Comparison of ENCODE assay signal across 9 cellular contexts in the genomic region with DNA sequence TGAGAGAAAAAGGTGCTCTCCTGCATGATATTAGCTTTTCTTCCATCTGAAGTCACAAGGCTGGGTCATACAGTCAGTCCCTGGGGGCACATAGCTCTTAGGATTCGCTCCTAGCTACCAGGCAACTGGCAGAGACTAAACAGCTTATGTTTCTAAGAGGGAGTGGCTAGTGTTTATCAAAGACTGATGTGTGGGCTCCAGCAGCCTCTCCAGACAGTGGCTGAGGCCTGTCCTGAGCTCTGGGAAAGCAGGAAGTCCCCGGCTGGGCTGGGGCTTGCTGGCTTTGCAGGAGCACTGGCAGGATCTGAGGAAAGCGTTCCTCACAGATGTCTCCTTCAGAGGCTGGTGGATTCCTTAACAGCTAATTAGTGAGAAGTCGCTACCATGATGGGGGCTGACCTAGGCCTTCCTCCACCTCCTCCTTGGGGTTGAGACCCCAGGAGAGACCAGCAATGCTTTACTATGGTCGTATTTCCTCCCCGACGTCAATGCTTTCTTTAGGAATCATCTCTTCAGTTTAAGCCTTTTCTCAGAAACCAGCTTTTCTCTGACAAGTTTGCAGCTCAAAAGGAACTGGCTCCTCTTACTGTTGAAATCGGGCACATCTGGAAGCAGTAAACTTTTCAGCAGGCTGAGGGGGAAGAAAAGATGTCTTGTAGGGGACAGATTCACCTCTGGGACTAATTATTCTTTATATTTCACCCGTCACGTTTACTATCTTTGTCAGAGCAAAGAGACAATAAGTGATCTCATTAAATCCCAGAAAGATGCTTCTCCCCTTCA. TPM values are rescaled to one million over a fixed set of nuclear protein-coding genes. Genes with fewer than 3 reads are reported as not detected.
DNase-seq lines count a peak whose midpoint lies in the region; ATAC-seq and TF ChIP-seq lines count a peak whose summit lies in the region.
"Had no signal": no experiment of that assay in that cellular context is flagged by ENCODE, and none has a peak within 500 bp of the region (broad histone marks: within the 10 kb centered on the region; RNA-seq: fewer than 3 reads in every experiment).

No MANE protein-coding gene starts in this region.

- H3K27ac ChIP-seq in ascending aorta (peak overlapping the region; percentile 88 to 93), tibial artery (peak overlapping the region; percentile 90 to 93), caudate nucleus (ENCODE audit: low read depth, low read length) (no peak overlapping the region)

- DNase-seq in NCI-H2029 (lab: John Stamatoyannopoulos, UW), result peak; percentile 27
- no peak for DNase-seq in NCI-H2029 treated with DMSO at 0.1 percent for 48 hours (lab: John Stamatoyannopoulos, UW)
- DNase-seq in ascending aorta (ENCODE audit: low spot score in 2 of 2), result peak in 1 of 2 donors; percentile 71
- peak; percentile 62 for DNase-seq in iPS-NIHi7 (ENCODE audit: extremely low spot score)
- peak in 1 of 2 donors; percentile 38 for DNase-seq in tibial artery
- no peak for DNase-seq in caudate nucleus (lab: John Stamatoyannopoulos, UW)
- DNase-seq in activated effector memory CD4-positive, alpha-beta T cell treated with anti-CD3 and anti-CD28 coated beads, Interleukin-2, amount 50 U/mL, for 16 hours, result no peak
- DNase-seq: Karpas-422 had no signal

- H3K4me1 ChIP-seq in ascending aorta (peaks cover 14 to 31% of the 10 kb centered on the region in 2 donors), tibial artery (peaks cover 0 to 46% (median 44%) of the 10 kb centered on the region in 4 donors)

- no peak for ATAC-seq in GM19351 (IDR thresholded peaks at IDR 0.05; ENCODE audit: unreplicated experiment)

- H3K9me3 ChIP-seq in ascending aorta (no peaks in the 10 kb centered on the region), tibial artery (no peaks in the 10 kb centered on the region)

- no peaks in the 10 kb centered on the region for H3K36me3 ChIP-seq in ascending aorta
- no peaks in the 10 kb centered on the region for H3K36me3 ChIP-seq in tibial artery

- intact Hi-C loops in ascending aorta (cut with DNase I), result no loop called here
- intact Hi-C loops in tibial artery (cut with DNase I; ENCODE audit: low total_unique reads), result no loop called here

- TF ChIP-seq CTCF in ascending aorta (IDR thresholded peaks at IDR 0.05) (no peak), tibial artery (IDR thresholded peaks at IDR 0.05) (no peak)

- no peaks in the 10 kb centered on the region for H3K27me3 ChIP-seq in ascending aorta
- no peaks in the 10 kb centered on the region for H3K27me3 ChIP-seq in tibial artery

- H3K4me3 ChIP-seq in ascending aorta, result no peak overlapping the region
- no peak overlapping the region for H3K4me3 ChIP-seq in tibial artery

RNA-seq across cellular contexts. Expression of gene HHAT, which starts 33.5 kb away (rescaled TPM):
- total RNA-seq in ascending aorta, result 1.2 TPM

Comparison
In these comparisons a context has a peak if more than half of its experiments do, and no peak if none do; other contexts are left out.
1. DNase-seq: peak in NCI-H2029 (single experiment) and iPS-NIHi7 (single experiment); none in NCI-H2029 treated with DMSO at 0.1 percent for 48 hours (single experiment), caudate nucleus (0 of 61) and activated effector memory CD4-positive, alpha-beta T cell treated with anti-CD3 and anti-CD28 coated beads, Interleukin-2, amount 50 U/mL, for 16 hours (single experiment).